In genomic region chr10:22171131-22171530, GRCh38 we compare ENCODE assay signal across 3 cellular contexts.
A peak's percentile ranks its signal among the peaks of the same experiment; 100 is the strongest.
TF ChIP-seq lines count a peak whose summit lies in the region.

No MANE protein-coding gene starts in this region.

TF ChIP-seq in HepG2, 621 proteins besides CTCF, POLR2A, EP300 and RAD21 (continues in another document):
- TF ChIP-seq DNMT3B (CRISPR knock-in tag; conservative IDR thresholded peaks at IDR 0.05), result no peak
- no peak for TF ChIP-seq HNF4A (CRISPR knock-in tag; IDR thresholded peaks at IDR 0.05)
- peak; percentile 76 to 91 for TF ChIP-seq MAFK (conservative IDR thresholded peaks at IDR 0.05 in 1 of 2, IDR thresholded peaks at IDR 0.05 in 1 of 2; ENCODE audit: low read length in 2 of 2)
- TF ChIP-seq, protein P1, sequence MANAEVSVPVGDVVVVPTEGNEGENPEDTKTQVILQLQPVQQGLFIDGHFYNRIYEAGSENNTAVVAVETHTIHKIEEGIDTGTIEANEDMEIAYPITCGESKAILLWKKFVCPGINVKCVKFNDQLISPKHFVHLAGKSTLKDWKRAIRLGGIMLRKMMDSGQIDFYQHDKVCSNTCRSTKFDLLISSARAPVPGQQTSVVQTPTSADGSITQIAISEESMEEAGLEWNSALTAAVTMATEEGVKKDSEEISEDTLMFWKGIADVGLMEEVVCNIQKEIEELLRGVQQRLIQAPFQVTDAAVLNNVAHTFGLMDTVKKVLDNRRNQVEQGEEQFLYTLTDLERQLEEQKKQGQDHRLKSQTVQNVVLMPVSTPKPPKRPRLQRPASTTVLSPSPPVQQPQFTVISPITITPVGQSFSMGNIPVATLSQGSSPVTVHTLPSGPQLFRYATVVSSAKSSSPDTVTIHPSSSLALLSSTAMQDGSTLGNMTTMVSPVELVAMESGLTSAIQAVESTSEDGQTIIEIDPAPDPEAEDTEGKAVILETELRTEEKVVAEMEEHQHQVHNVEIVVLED (CRISPR knock-in tag; IDR thresholded peaks at IDR 0.05; ENCODE audit: borderline replicate concordance), result no peak
- no peak for TF ChIP-seq ZNF883 (CRISPR knock-in tag; IDR thresholded peaks at IDR 0.05; ENCODE audit: not compliant biosample characterization)
- TF ChIP-seq ZNF614 (CRISPR knock-in tag; IDR thresholded peaks at IDR 0.05; ENCODE audit: borderline replicate concordance), result no peak
- TF ChIP-seq MAFF (IDR thresholded peaks at IDR 0.05; ENCODE audit: low read depth, low read length), result peak; percentile 75
- no peak for TF ChIP-seq HIVEP1 (CRISPR knock-in tag; IDR thresholded peaks at IDR 0.05)
- no peak for TF ChIP-seq KLF11 (CRISPR knock-in tag; IDR thresholded peaks at IDR 0.05)
- no peak for TF ChIP-seq MXD3 (CRISPR knock-in tag; IDR thresholded peaks at IDR 0.05)
- TF ChIP-seq, protein P2, sequence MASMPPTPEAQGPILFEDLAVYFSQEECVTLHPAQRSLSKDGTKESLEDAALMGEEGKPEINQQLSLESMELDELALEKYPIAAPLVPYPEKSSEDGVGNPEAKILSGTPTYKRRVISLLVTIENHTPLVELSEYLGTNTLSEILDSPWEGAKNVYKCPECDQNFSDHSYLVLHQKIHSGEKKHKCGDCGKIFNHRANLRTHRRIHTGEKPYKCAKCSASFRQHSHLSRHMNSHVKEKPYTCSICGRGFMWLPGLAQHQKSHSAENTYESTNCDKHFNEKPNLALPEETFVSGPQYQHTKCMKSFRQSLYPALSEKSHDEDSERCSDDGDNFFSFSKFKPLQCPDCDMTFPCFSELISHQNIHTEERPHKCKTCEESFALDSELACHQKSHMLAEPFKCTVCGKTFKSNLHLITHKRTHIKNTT (CRISPR knock-in tag; IDR thresholded peaks at IDR 0.05), result no peak
- no peak for TF ChIP-seq PHF5A (CRISPR knock-in tag; IDR thresholded peaks at IDR 0.05; ENCODE audit: low read depth, unreplicated experiment)

TF ChIP-seq in K562, 482 proteins besides CTCF, POLR2A, EP300 and RAD21:
- TF ChIP-seq MAFG (tag; conservative IDR thresholded peaks at IDR 0.05), result peak; percentile 36
- TF ChIP-seq ZNF316 (IDR thresholded peaks at IDR 0.05), result peak; percentile 69
- TF ChIP-seq TEAD1 (CRISPR knock-in tag; IDR thresholded peaks at IDR 0.05), result no peak
- no peak for TF ChIP-seq MCM5 (IDR thresholded peaks at IDR 0.05; ENCODE audit: low read depth)
- TF ChIP-seq MAFF (IDR thresholded peaks at IDR 0.05; ENCODE audit: low read length), result peak; percentile 54; the same call in 1 of the 2 replicates
- TF ChIP-seq MAFK (IDR thresholded peaks at IDR 0.05; ENCODE audit: low read length), result peak; percentile 74
- peak; percentile 41 for TF ChIP-seq C11orf30 (IDR thresholded peaks at IDR 0.05; ENCODE audit: low read depth)

TF ChIP-seq in GM12891, 5 proteins besides CTCF, POLR2A, EP300 and RAD21:
- TF ChIP-seq POU2F2 (IDR thresholded peaks at IDR 0.05; ENCODE audit: low read depth, low read length) (no peak), POLR2AphosphoS5 (IDR thresholded peaks at IDR 0.05; ENCODE audit: low read depth, low read length) (no peak), PAX5 (IDR thresholded peaks at IDR 0.05; ENCODE audit: insufficient read depth, low read length, severe bottlenecking) (no peak), TAF1 (IDR thresholded peaks at IDR 0.05; ENCODE audit: low read depth, low read length) (no peak), SPI1 (IDR thresholded peaks at IDR 0.05; ENCODE audit: low read depth, low read length) (no peak)
